ENCODE assay signal across 1 cellular context in genomic region chr2:11498543-11499034, GRCh38.
A peak's percentile ranks its signal among the peaks of the same experiment; 100 is the strongest.
TF ChIP-seq lines count a peak whose summit lies in the region.

No MANE protein-coding gene starts in this region.

TF ChIP-seq in HepG2, 621 proteins besides CTCF, POLR2A, EP300 and RAD21 (continued from another document and continues in another):
- TF ChIP-seq ZNF142 (CRISPR knock-in tag; IDR thresholded peaks at IDR 0.05) (peak; percentile 18; the same call in 1 of the 2 replicates), HNRNPL (IDR thresholded peaks at IDR 0.05; ENCODE audit: low read depth, low read length) (peak; percentile 100), TP53 (CRISPR knock-in tag; conservative IDR thresholded peaks at IDR 0.05) (no peak), TAF1 (CRISPR knock-in tag; IDR thresholded peaks at IDR 0.05) (peak; percentile 46; the same call in 1 of the 2 replicates), GPN1 (CRISPR knock-in tag; IDR thresholded peaks at IDR 0.05; ENCODE audit: borderline replicate concordance) (no peak), ZNF136 (CRISPR knock-in tag; IDR thresholded peaks at IDR 0.05; ENCODE audit: low read depth) (no peak), ZNF83 (CRISPR knock-in tag; IDR thresholded peaks at IDR 0.05; ENCODE audit: borderline replicate concordance) (0 out of 2 replicates have a peak, but pooled peaks have one; percentile 71), JUN (CRISPR knock-in tag; IDR thresholded peaks at IDR 0.05) (0 out of 2 replicates have a peak, but pooled peaks have one; percentile 25), ZNF280B (CRISPR knock-in tag; IDR thresholded peaks at IDR 0.05; ENCODE audit: borderline replicate concordance) (peak; percentile 77; the same call in 1 of the 2 replicates), SIX4 (CRISPR knock-in tag; IDR thresholded peaks at IDR 0.05) (no peak; the same call in 1 of the 2 replicates), AHDC1 (CRISPR knock-in tag; IDR thresholded peaks at IDR 0.05; ENCODE audit: borderline replicate concordance) (no peak), EED (CRISPR knock-in tag; IDR thresholded peaks at IDR 0.05) (peak; percentile 56; the same call in 1 of the 2 replicates), PATZ1 (CRISPR knock-in tag; IDR thresholded peaks at IDR 0.05) (peak; percentile 79), ZSCAN9 (CRISPR knock-in tag; IDR thresholded peaks at IDR 0.05; ENCODE audit: borderline replicate concordance) (no peak), ZNF205 (CRISPR knock-in tag; IDR thresholded peaks at IDR 0.05) (0 out of 2 replicates have a peak, but pooled peaks have one; percentile 47), ZNF20 (CRISPR knock-in tag; IDR thresholded peaks at IDR 0.05) (no peak), JDP2 (CRISPR knock-in tag; IDR thresholded peaks at IDR 0.05; ENCODE audit: borderline replicate concordance) (no peak), ZFP90 (CRISPR knock-in tag; IDR thresholded peaks at IDR 0.05; ENCODE audit: borderline replicate concordance) (0 out of 2 replicates have a peak, but pooled peaks have one; percentile 11), ZNF768 (CRISPR knock-in tag; IDR thresholded peaks at IDR 0.05) (peak; percentile 75; the same call in 1 of the 2 replicates), SP5 (CRISPR knock-in tag; IDR thresholded peaks at IDR 0.05; ENCODE audit: borderline replicate concordance, low read depth) (peak; percentile 61; the same call in 1 of the 2 replicates), THAP9 (CRISPR knock-in tag; IDR thresholded peaks at IDR 0.05; ENCODE audit: borderline replicate concordance) (peak; percentile 72; the same call in 1 of the 2 replicates), ZBTB43 (CRISPR knock-in tag; conservative IDR thresholded peaks at IDR 0.05) (no peak; the same call in 1 of the 2 replicates), TFDP1 (CRISPR knock-in tag; IDR thresholded peaks at IDR 0.05; ENCODE audit: borderline replicate concordance) (0 out of 2 replicates have a peak, but pooled peaks have one; percentile 15), ZBTB21 (CRISPR knock-in tag; IDR thresholded peaks at IDR 0.05) (no peak), RBM22 (optimal IDR thresholded peaks at IDR 0.05; ENCODE audit: low read length) (peak; percentile 99), ZMYM3 (CRISPR knock-in tag; IDR thresholded peaks at IDR 0.05) (0 out of 2 replicates have a peak, but pooled peaks have one; percentile 13), ZNF841 (CRISPR knock-in tag; IDR thresholded peaks at IDR 0.05; ENCODE audit: borderline replicate concordance) (no peak)
